16 cellular contexts compared by ENCODE assay signal in genomic region chr5:107861565-107861964, GRCh38.
DNase-seq lines count a peak whose midpoint lies in the region; ATAC-seq, FAIRE-seq and TF ChIP-seq lines count a peak whose summit lies in the region.
"Had no signal": no experiment of that assay in that cellular context is flagged by ENCODE, and none has a peak within 500 bp of the region (broad histone marks: within the 10 kb centered on the region; RNA-seq: fewer than 3 reads in every experiment).

No MANE protein-coding gene starts in this region.

- H4K5ac ChIP-seq in H1 (ENCODE audit: insufficient read length, low read depth, low read length), result no peak overlapping the region

- TF ChIP-seq EP300 in H1 (IDR thresholded peaks at IDR 0.05; ENCODE audit: borderline replicate concordance in 1 of 2, low read depth in 2 of 2, low read length in 2 of 2), result no peak

- peak overlapping the region; percentile 54; the same call in 1 of the 2 replicates for H2BK15ac ChIP-seq in H1 (ENCODE audit: low read length)

- no peak overlapping the region; the same call in 1 of the 2 replicates for H2AK5ac ChIP-seq in H1 (ENCODE audit: low read depth, low read length)

- H3K4me1 ChIP-seq in GM23338 (ENCODE audit: insufficient read depth), result peaks cover 8% of the 10 kb centered on the region
- no peaks in the 10 kb centered on the region for H3K4me1 ChIP-seq in HEK293 (ENCODE audit: control insufficient read depth, insufficient read depth, low read length)
- no peaks in the 10 kb centered on the region; a peak in 1 of 7 replicates for H3K4me1 ChIP-seq in H1 (replicated peaks in 1 of 4; ENCODE audit: control insufficient read depth in 3 of 4, insufficient read depth in 4 of 4, low read length in 3 of 4)
- H3K4me1 ChIP-seq: BLaER1 treated with 17β-estradiol and CSF1 and Interleukin-3, amounts not matched to agents 10 nM and 100 nM had no signal

- H3K56ac ChIP-seq in H1 (replicated peaks; ENCODE audit: insufficient read length, low read depth, low read length), result no peak overlapping the region

- peak overlapping the region; percentile 51 for H4K91ac ChIP-seq in H1 (replicated peaks; ENCODE audit: insufficient read length, low read length)

- H4K20me1 ChIP-seq in GM23338 (replicated peaks; ENCODE audit: insufficient read depth) (no peaks in the 10 kb centered on the region), H1 (replicated peaks in 1 of 2; ENCODE audit: control insufficient read depth in 1 of 2, insufficient read depth in 2 of 2, low read length in 2 of 2) (no peaks in the 10 kb centered on the region)

- no peaks in the 10 kb centered on the region for H3K23me2 ChIP-seq in H1 (ENCODE audit: low read depth, low read length)

- H3K4me3 ChIP-seq in GM23338 (no peak overlapping the region), HEK293 (ENCODE audit: low read depth, low read length) (no peak overlapping the region), H1 (ENCODE audit: extremely low read depth in 1 of 4, insufficient read depth in 2 of 4, low read depth in 3 of 4, low read length in 4 of 4) (no peak overlapping the region)
- H3K4me3 ChIP-seq: BLaER1 treated with 17β-estradiol and CSF1 and Interleukin-3, amounts not matched to agents 10 nM and 100 nM had no signal

- H3K9ac ChIP-seq in H1 (replicated peaks in 1 of 4; ENCODE audit: extremely low read depth in 1 of 4, low read depth in 3 of 4, low read length in 3 of 4), result no peak overlapping the region
- H3K9ac ChIP-seq: BLaER1 treated with 17β-estradiol and CSF1 and Interleukin-3, amounts not matched to agents 10 nM and 100 nM had no signal

- no peaks in the 10 kb centered on the region; the same call in 1 of the 2 replicates for H3K9me2 ChIP-seq in GM23338 (ENCODE audit: insufficient read depth)

- H2BK12ac ChIP-seq in H1 (ENCODE audit: low read depth, low read length), result peak overlapping the region; percentile 72

- no peak overlapping the region for H3K27ac ChIP-seq in GM23338 (ENCODE audit: low read depth)
- H3K27ac ChIP-seq in HEK293 (ENCODE audit: extremely low read depth, low read depth, low read length), result no peak overlapping the region
- H3K27ac ChIP-seq in H1 (ENCODE audit: low read depth, low read length), result no peak overlapping the region
- H3K27ac ChIP-seq: BLaER1 treated with 17β-estradiol and CSF1 and Interleukin-3, amounts not matched to agents 10 nM and 100 nM had no signal

- no peaks in the 10 kb centered on the region for H3K36me3 Mint-ChIP-seq in GM23338 (ENCODE audit: low read depth)
- H3K36me3 Mint-ChIP-seq in stimulated activated memory B cell treated with anti-CD40 and anti-IgM and Interleukin-4, amounts not matched to agents 10 μg/mL and 1 μg/mL and 100 μg/mL, for 72 hours, result peaks cover 32% of the 10 kb centered on the region

- no peak overlapping the region for H3K23ac ChIP-seq in H1 (ENCODE audit: insufficient read length)

- peaks cover 2% of the 10 kb centered on the region for H3K27me3 Mint-ChIP-seq in GM23338 (ENCODE audit: insufficient read depth, low read depth, poor library complexity)
- no peaks in the 10 kb centered on the region for H3K27me3 Mint-ChIP-seq in stimulated activated memory B cell treated with anti-CD40 and anti-IgM and Interleukin-4, amounts not matched to agents 10 μg/mL and 1 μg/mL and 100 μg/mL, for 72 hours
- H3K27me3 Mint-ChIP-seq: B cell had no signal

- H3K36me3 ChIP-seq in GM23338 (ENCODE audit: insufficient read depth) (no peaks in the 10 kb centered on the region), HEK293 (ENCODE audit: control insufficient read depth in 2 of 2, insufficient read depth in 1 of 2, low read length in 2 of 2) (no peaks in the 10 kb centered on the region), H1 (ENCODE audit: control insufficient read depth in 2 of 4, insufficient read depth in 4 of 4, low read length in 3 of 4) (no peaks in the 10 kb centered on the region)

- 83% methylated on average over 10 of the region's 12 CpGs; no CpG with 5 or more reads in 1 of the 2 experiments for WGBS in H1 (ENCODE audit: extremely low coverage in 1 of 2, insufficient coverage in 1 of 2, insufficient read length in 1 of 2, insufficient replicate concordance in 2 of 2, low coverage in 1 of 2, low lambda C conversion rate in 2 of 2, missing lambda C conversion rate in 1 of 2), 2 experiments

- TF ChIP-seq CTCF in GM23338 (conservative IDR thresholded peaks at IDR 0.05; ENCODE audit: low read depth in 2 of 2) (no peak), HEK293 (tag by site-specific recombination; IDR thresholded peaks at IDR 0.05) (no peak), H1 (IDR thresholded peaks at IDR 0.05; ENCODE audit: control extremely low read depth in 1 of 3, insufficient read depth in 1 of 3, low read depth in 1 of 3, low read length in 3 of 3) (no peak)

- no peak for TF ChIP-seq POLR2A in H1 (IDR thresholded peaks at IDR 0.05; ENCODE audit: control extremely low read depth in 1 of 2, low read depth in 2 of 2, low read length in 2 of 2)

- ATAC-seq in GM23338, result no peak
- peak; percentile 13 for ATAC-seq in stimulated activated memory B cell treated with anti-CD40 and anti-IgM and Interleukin-4, amounts not matched to agents 10 μg/mL and 1 μg/mL and 100 μg/mL, for 72 hours
- ATAC-seq in activated CD4-positive, CD25-positive, alpha-beta regulatory T cell treated with anti-CD3 and anti-CD28 coated beads, Interleukin-2, amount 50 U/mL, for 24 hours, result no peak
- ATAC-seq: CD8-positive, alpha-beta T cell; HepG2 had no signal

- H3K79me1 ChIP-seq in H1 (ENCODE audit: low read depth, low read length), result no peaks in the 10 kb centered on the region

- no peak overlapping the region for H2BK120ac ChIP-seq in H1 (replicated peaks; ENCODE audit: low read depth, low read length)

- H3K9me3 Mint-ChIP-seq in GM23338, result no peaks in the 10 kb centered on the region
- no peaks in the 10 kb centered on the region for H3K9me3 Mint-ChIP-seq in stimulated activated memory B cell treated with anti-CD40 and anti-IgM and Interleukin-4, amounts not matched to agents 10 μg/mL and 1 μg/mL and 100 μg/mL, for 72 hours
- H3K9me3 Mint-ChIP-seq: CD8-positive, alpha-beta T cell; H9 had no signal

- CTCF ChIA-PET in HEK293 (lab: Yijun Ruan, JAX) (interaction anchor here (0.6 kb wide), 1 partner anchor 127 kb away, joined by 3 read pairs; no protein-coding TSS in a partner anchor), H1 (lab: Charles Lee; ENCODE audit: partially characterized antibody) (interaction anchor here (0.6 kb wide), 1 partner anchor 614 kb away, joined by 4 read pairs; no protein-coding TSS in a partner anchor)

- H3K18ac ChIP-seq in H1 (ENCODE audit: extremely low read depth, low read length), result no peak overlapping the region

- POLR2A ChIA-PET in HEK293 (lab: Yijun Ruan, JAX), result no interaction called here
- POLR2A ChIA-PET in H1 (lab: Charles Lee; ENCODE audit: partially characterized antibody), result no interaction called here

- H4K8ac ChIP-seq in H1 (ENCODE audit: extremely low read depth, insufficient read depth, low read length), result no peak overlapping the region

- H3K4me2 ChIP-seq in GM23338, result no peak overlapping the region
- no peak overlapping the region for H3K4me2 ChIP-seq in H1 (ENCODE audit: insufficient read depth in 1 of 2, low read depth in 2 of 2, low read length in 2 of 2)
- H3K4me2 ChIP-seq: BLaER1 treated with 17β-estradiol and CSF1 and Interleukin-3, amounts not matched to agents 10 nM and 100 nM had no signal

- H2BK20ac ChIP-seq in H1 (ENCODE audit: low read length), result no peak overlapping the region

- peaks cover 19% of the 10 kb centered on the region for H3K4me1 Mint-ChIP-seq in GM23338
- H3K4me1 Mint-ChIP-seq in stimulated activated memory B cell treated with anti-CD40 and anti-IgM and Interleukin-4, amounts not matched to agents 10 μg/mL and 1 μg/mL and 100 μg/mL, for 72 hours, result no peaks in the 10 kb centered on the region
- H3K4me1 Mint-ChIP-seq: B cell had no signal

- no peaks in the 10 kb centered on the region for H3F3A ChIP-seq in GM23338 (replicated peaks; ENCODE audit: low read depth)

- no peak for FAIRE-seq in H1 (lab: Jason Lieb, UNC)
- FAIRE-seq: HepG2 had no signal

- no peaks in the 10 kb centered on the region for H3K79me2 ChIP-seq in GM23338 (replicated peaks; ENCODE audit: insufficient read depth)
- no peaks in the 10 kb centered on the region for H3K79me2 ChIP-seq in H1 (ENCODE audit: control insufficient read depth in 1 of 2, insufficient read depth in 2 of 2, low read length in 2 of 2)

- H3K27me3 ChIP-seq in GM23338 (ENCODE audit: insufficient read depth), result no peaks in the 10 kb centered on the region
- no peaks in the 10 kb centered on the region for H3K27me3 ChIP-seq in H1 (replicated peaks in 1 of 4; ENCODE audit: control insufficient read depth in 3 of 4, extremely low read depth in 1 of 4, insufficient read depth in 3 of 4, low read length in 3 of 4)
- H3K27me3 ChIP-seq: BLaER1 treated with 17β-estradiol and CSF1 and Interleukin-3, amounts not matched to agents 10 nM and 100 nM had no signal

- H3K4me3 Mint-ChIP-seq in GM23338, result no peak overlapping the region
- H3K4me3 Mint-ChIP-seq in stimulated activated memory B cell treated with anti-CD40 and anti-IgM and Interleukin-4, amounts not matched to agents 10 μg/mL and 1 μg/mL and 100 μg/mL, for 72 hours, result no peak overlapping the region
- H3K4me3 Mint-ChIP-seq: B cell; CD8-positive, alpha-beta T cell; H9 had no signal

- no peak for DNase-seq in GM23338 (ENCODE audit: low spot score)
- DNase-seq in H1 (ENCODE audit: low read depth in 1 of 2, low spot score in 2 of 2), result no peak
- no peak for DNase-seq in NCI-H1694 (lab: John Stamatoyannopoulos, UW)
- DNase-seq in superior temporal gyrus (ENCODE audit: extremely low spot score), result no peak
- DNase-seq: Calu3; CD8-positive, alpha-beta T cell; DMS79 treated with DMSO at 0.1 percent for 48 hours; GF-D8; GOT3; H9 had no signal

- TF ChIP-seq RAD21 in H1 (IDR thresholded peaks at IDR 0.05 in 1 of 2, conservative IDR thresholded peaks at IDR 0.05 in 1 of 2; ENCODE audit: low read depth in 2 of 2, low read length in 2 of 2), result no peak

- no peaks in the 10 kb centered on the region for H3K9me3 ChIP-seq in HEK293 (ENCODE audit: control insufficient read depth, insufficient read depth, low read depth, low read length)
- no peaks in the 10 kb centered on the region for H3K9me3 ChIP-seq in H1 (ENCODE audit: insufficient read depth in 2 of 2, low read depth in 1 of 2, low read length in 1 of 2)
- H3K9me3 ChIP-seq: BLaER1 treated with 17β-estradiol and CSF1 and Interleukin-3, amounts not matched to agents 10 nM and 100 nM had no signal

- no peak overlapping the region for H3K4ac ChIP-seq in H1 (replicated peaks; ENCODE audit: insufficient read length, low read depth, low read length)

- no peak overlapping the region for H3K27ac Mint-ChIP-seq in GM23338
- H3K27ac Mint-ChIP-seq in stimulated activated memory B cell treated with anti-CD40 and anti-IgM and Interleukin-4, amounts not matched to agents 10 μg/mL and 1 μg/mL and 100 μg/mL, for 72 hours, result no peak overlapping the region
- H3K27ac Mint-ChIP-seq: B cell; CD8-positive, alpha-beta T cell; H9 had no signal

- no peak overlapping the region for H2BK5ac ChIP-seq in H1 (ENCODE audit: low read depth, low read length)

- H2AFZ ChIP-seq in GM23338 (no peak overlapping the region), H1 (ENCODE audit: low read length) (no peak overlapping the region)

- H3K14ac ChIP-seq in H1 (ENCODE audit: insufficient read length), result no peak overlapping the region

TF ChIP-seq in H1, 55 proteins besides CTCF, POLR2A, EP300 and RAD21 (continues in another document):
- TF ChIP-seq CHD2 (IDR thresholded peaks at IDR 0.05; ENCODE audit: low read length) (no peak), KDM5A (IDR thresholded peaks at IDR 0.05; ENCODE audit: low read length) (no peak), CBX5 (IDR thresholded peaks at IDR 0.05; ENCODE audit: low read depth, low read length) (no peak)
